ENCODE assay signal across 1 cellular context in genomic region chr1:26826261-26827201, GRCh38.
TF ChIP-seq lines count a peak whose summit lies in the region.

Gene ZDHHC18 (plus strand): TSS chr1:26826688. CDS start chr1:26826805, 117 bp downstream.

TF ChIP-seq in H1, 55 proteins besides CTCF, POLR2A, EP300 and RAD21 (continued from another document):
- no peak for TF ChIP-seq CREB1 (IDR thresholded peaks at IDR 0.05)
- no peak for TF ChIP-seq ATF2 (IDR thresholded peaks at IDR 0.05; ENCODE audit: low read length)
- TF ChIP-seq SIN3A (conservative IDR thresholded peaks at IDR 0.05 in 1 of 2, IDR thresholded peaks at IDR 0.05 in 1 of 2; ENCODE audit: low read depth in 1 of 2, low read length in 2 of 2): peak in 1 of 2 experiments; percentile 40; a peak in 1 of 4 replicates
- TF ChIP-seq CHD7 (IDR thresholded peaks at IDR 0.05; ENCODE audit: insufficient replicate concordance, low read length): no peak
- no peak for TF ChIP-seq SAP30 (IDR thresholded peaks at IDR 0.05; ENCODE audit: insufficient read depth, insufficient replicate concordance, low read length)
- TF ChIP-seq POU5F1 (IDR thresholded peaks at IDR 0.05; ENCODE audit: low read depth, low read length): no peak
- no peak; the same call in 1 of the 2 replicates for TF ChIP-seq USF2 (IDR thresholded peaks at IDR 0.05; ENCODE audit: low read length)
- no peak for TF ChIP-seq MAFK (IDR thresholded peaks at IDR 0.05; ENCODE audit: low read depth, low read length)
- TF ChIP-seq SUZ12 (IDR thresholded peaks at IDR 0.05; ENCODE audit: low read length): no peak
